22 cellular contexts compared by ENCODE assay signal in genomic region chr7:94177441-94177840, GRCh38.
"Had no signal": no experiment of that assay in that cellular context is flagged by ENCODE, and none has a peak within 500 bp of the region (broad histone marks: within the 10 kb centered on the region; RNA-seq: fewer than 3 reads in every experiment).

No MANE protein-coding gene starts in this region.

- H3K27me3 ChIP-seq: right lobe of liver, stomach had no signal

- H3K4me3 Mint-ChIP-seq: activated CD4-positive, alpha-beta T cell treated with anti-CD3 and anti-CD28 coated beads, Interleukin-2, amount 10 ng/mL, durations not matched to agents 24 days and 14 days; activated CD8-positive, alpha-beta T cell treated with anti-CD3 and anti-CD28 coated beads, Interleukin-2, amount 10 ng/mL, durations not matched to agents 7 days and 5 days; activated naive CD8-positive, alpha-beta T cell treated with anti-CD3 and anti-CD28 coated beads for 36 hours; activated T-cell treated with anti-CD3 and anti-CD28 coated beads, Interleukin-2, amount 50 U/mL, for 72 hours; brain; central memory CD8-positive, alpha-beta T cell; mesothelial cell of epicardium had no signal

- H3K4me2 ChIP-seq: smooth muscle cell had no signal

- H3K36me3 ChIP-seq: lower lobe of right lung, right lobe of liver, stomach, thoracic aorta had no signal

- H3K27ac ChIP-seq: coronary artery, lower lobe of right lung, psoas muscle, right lobe of liver, stomach, thoracic aorta had no signal

- DNase-seq: activated CD4-positive, alpha-beta T cell treated with anti-CD3 and anti-CD28 coated beads, Interleukin-2, amount 10 ng/mL, durations not matched to agents 24 days and 14 days; activated CD4-positive, CD25-positive, alpha-beta regulatory T cell; activated CD8-positive, alpha-beta memory T cell treated with anti-CD3 and anti-CD28 coated beads, Interleukin-2, amount 50 U/mL, for 4 hours; activated CD8-positive, alpha-beta T cell treated with anti-CD3 and anti-CD28 coated beads, Interleukin-2, amount 10 ng/mL, durations not matched to agents 7 days and 5 days; activated gamma-delta T cell treated with Interleukin-2 at 50 U/mL for 16 hours; activated naive CD8-positive, alpha-beta T cell treated with anti-CD3 and anti-CD28 coated beads for 36 hours; activated T-cell treated with anti-CD3 and anti-CD28 coated beads, Interleukin-2, amount 50 U/mL, for 72 hours; effector CD8-positive, alpha-beta T cell; foreskin melanocyte; head of caudate nucleus; left colon; lower lobe of right lung; psoas muscle; right lobe of liver; stomach; T-helper 2 cell had no signal

- H3K9me3 Mint-ChIP-seq: activated CD4-positive, alpha-beta T cell treated with anti-CD3 and anti-CD28 coated beads, Interleukin-2, amount 10 ng/mL, durations not matched to agents 24 days and 14 days; activated naive CD8-positive, alpha-beta T cell treated with anti-CD3 and anti-CD28 coated beads for 36 hours; activated T-cell treated with anti-CD3 and anti-CD28 coated beads, Interleukin-2, amount 50 U/mL, for 72 hours had no signal

- H3K27ac Mint-ChIP-seq: activated CD4-positive, alpha-beta T cell treated with anti-CD3 and anti-CD28 coated beads, Interleukin-2, amount 10 ng/mL, durations not matched to agents 24 days and 14 days; activated CD8-positive, alpha-beta T cell treated with anti-CD3 and anti-CD28 coated beads, Interleukin-2, amount 10 ng/mL, durations not matched to agents 7 days and 5 days; activated T-cell treated with anti-CD3 and anti-CD28 coated beads, Interleukin-2, amount 50 U/mL, for 72 hours; brain had no signal

- H3K27me3 Mint-ChIP-seq: central memory CD8-positive, alpha-beta T cell had no signal

- H3K4me3 ChIP-seq: coronary artery, lower lobe of right lung, psoas muscle, right lobe of liver, smooth muscle cell, stomach, thoracic aorta had no signal

- H3K4me1 Mint-ChIP-seq: central memory CD8-positive, alpha-beta T cell had no signal

- H3K4me1 ChIP-seq: lower lobe of right lung, psoas muscle, right lobe of liver, stomach had no signal

- H3K9me3 ChIP-seq: lower lobe of right lung, psoas muscle, right lobe of liver, stomach, thoracic aorta had no signal

- H3K36me3 Mint-ChIP-seq: activated naive CD8-positive, alpha-beta T cell treated with anti-CD3 and anti-CD28 coated beads for 36 hours; brain; mesothelial cell of epicardium had no signal

- ATAC-seq: activated CD8-positive, alpha-beta T cell treated with anti-CD3 and anti-CD28 coated beads, Interleukin-2, amount 10 ng/mL, durations not matched to agents 7 days and 5 days; left colon; lower lobe of right lung; psoas muscle had no signal
